ENCODE assay signal across 2 cellular contexts in the genomic region with DNA sequence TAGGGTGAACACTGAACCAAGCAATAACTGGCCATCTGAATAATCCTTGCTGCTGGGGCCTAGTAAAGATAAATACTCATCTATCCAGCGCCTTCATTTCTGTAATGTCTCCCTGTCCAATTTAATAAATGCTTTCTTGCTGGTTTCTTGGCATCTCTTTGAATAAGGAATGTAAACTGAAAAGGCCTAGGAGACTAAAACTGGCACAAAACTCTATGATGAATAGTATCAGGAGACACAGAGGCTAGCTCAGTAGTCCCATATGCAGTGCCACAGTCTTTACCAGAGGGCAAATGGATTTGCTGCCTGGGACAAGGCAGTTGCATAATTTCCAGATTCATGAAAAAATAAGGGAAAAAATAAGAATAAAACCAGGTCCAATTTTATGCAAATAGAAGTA.
TF ChIP-seq lines count a peak whose summit lies in the region.

No MANE protein-coding gene starts in this region.

TF ChIP-seq in SK-N-SH, 30 proteins besides CTCF, POLR2A, EP300 and RAD21 (continued from another document):
- TF ChIP-seq GATA2 (CRISPR knock-in tag; IDR thresholded peaks at IDR 0.05) (no peak), FOSL2 (IDR thresholded peaks at IDR 0.05; ENCODE audit: borderline replicate concordance, low read depth) (no peak), YY1 (IDR thresholded peaks at IDR 0.05; ENCODE audit: low read depth) (no peak), SMC3 (IDR thresholded peaks at IDR 0.05; ENCODE audit: low read depth, low read length) (no peak), TEAD4 (IDR thresholded peaks at IDR 0.05; ENCODE audit: borderline replicate concordance, insufficient read depth) (no peak), NRF1 (IDR thresholded peaks at IDR 0.05; ENCODE audit: low read depth, low read length) (no peak), FOXJ3 (CRISPR knock-in tag; IDR thresholded peaks at IDR 0.05) (no peak), USF1 (IDR thresholded peaks at IDR 0.05; ENCODE audit: borderline replicate concordance, low read depth) (no peak), TCF12 (IDR thresholded peaks at IDR 0.05) (no peak), POLR2AphosphoS5 (IDR thresholded peaks at IDR 0.05; ENCODE audit: low read depth, low read length) (no peak), NFIC (IDR thresholded peaks at IDR 0.05; ENCODE audit: borderline replicate concordance) (no peak), RFX5 (IDR thresholded peaks at IDR 0.05; ENCODE audit: low read length) (no peak), PBX3 (IDR thresholded peaks at IDR 0.05) (no peak), JUND (IDR thresholded peaks at IDR 0.05) (no peak), MXI1 (IDR thresholded peaks at IDR 0.05; ENCODE audit: low read depth, low read length) (no peak)
- TF ChIP-seq, protein P1, sequence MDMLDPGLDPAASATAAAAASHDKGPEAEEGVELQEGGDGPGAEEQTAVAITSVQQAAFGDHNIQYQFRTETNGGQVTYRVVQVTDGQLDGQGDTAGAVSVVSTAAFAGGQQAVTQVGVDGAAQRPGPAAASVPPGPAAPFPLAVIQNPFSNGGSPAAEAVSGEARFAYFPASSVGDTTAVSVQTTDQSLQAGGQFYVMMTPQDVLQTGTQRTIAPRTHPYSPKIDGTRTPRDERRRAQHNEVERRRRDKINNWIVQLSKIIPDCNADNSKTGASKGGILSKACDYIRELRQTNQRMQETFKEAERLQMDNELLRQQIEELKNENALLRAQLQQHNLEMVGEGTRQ (IDR thresholded peaks at IDR 0.05; ENCODE audit: borderline replicate concordance, low read depth, low read length), result no peak
- TF ChIP-seq, protein P2, sequence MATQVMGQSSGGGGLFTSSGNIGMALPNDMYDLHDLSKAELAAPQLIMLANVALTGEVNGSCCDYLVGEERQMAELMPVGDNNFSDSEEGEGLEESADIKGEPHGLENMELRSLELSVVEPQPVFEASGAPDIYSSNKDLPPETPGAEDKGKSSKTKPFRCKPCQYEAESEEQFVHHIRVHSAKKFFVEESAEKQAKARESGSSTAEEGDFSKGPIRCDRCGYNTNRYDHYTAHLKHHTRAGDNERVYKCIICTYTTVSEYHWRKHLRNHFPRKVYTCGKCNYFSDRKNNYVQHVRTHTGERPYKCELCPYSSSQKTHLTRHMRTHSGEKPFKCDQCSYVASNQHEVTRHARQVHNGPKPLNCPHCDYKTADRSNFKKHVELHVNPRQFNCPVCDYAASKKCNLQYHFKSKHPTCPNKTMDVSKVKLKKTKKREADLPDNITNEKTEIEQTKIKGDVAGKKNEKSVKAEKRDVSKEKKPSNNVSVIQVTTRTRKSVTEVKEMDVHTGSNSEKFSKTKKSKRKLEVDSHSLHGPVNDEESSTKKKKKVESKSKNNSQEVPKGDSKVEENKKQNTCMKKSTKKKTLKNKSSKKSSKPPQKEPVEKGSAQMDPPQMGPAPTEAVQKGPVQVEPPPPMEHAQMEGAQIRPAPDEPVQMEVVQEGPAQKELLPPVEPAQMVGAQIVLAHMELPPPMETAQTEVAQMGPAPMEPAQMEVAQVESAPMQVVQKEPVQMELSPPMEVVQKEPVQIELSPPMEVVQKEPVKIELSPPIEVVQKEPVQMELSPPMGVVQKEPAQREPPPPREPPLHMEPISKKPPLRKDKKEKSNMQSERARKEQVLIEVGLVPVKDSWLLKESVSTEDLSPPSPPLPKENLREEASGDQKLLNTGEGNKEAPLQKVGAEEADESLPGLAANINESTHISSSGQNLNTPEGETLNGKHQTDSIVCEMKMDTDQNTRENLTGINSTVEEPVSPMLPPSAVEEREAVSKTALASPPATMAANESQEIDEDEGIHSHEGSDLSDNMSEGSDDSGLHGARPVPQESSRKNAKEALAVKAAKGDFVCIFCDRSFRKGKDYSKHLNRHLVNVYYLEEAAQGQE (IDR thresholded peaks at IDR 0.05; ENCODE audit: low read depth, low read length), result no peak

TF ChIP-seq in SK-N-SH treated with all-trans-retinoic acid at 6 μM for 48 hours, 23 proteins besides CTCF, POLR2A, EP300 and RAD21 (continued from another document):
- TF ChIP-seq, protein P3, sequence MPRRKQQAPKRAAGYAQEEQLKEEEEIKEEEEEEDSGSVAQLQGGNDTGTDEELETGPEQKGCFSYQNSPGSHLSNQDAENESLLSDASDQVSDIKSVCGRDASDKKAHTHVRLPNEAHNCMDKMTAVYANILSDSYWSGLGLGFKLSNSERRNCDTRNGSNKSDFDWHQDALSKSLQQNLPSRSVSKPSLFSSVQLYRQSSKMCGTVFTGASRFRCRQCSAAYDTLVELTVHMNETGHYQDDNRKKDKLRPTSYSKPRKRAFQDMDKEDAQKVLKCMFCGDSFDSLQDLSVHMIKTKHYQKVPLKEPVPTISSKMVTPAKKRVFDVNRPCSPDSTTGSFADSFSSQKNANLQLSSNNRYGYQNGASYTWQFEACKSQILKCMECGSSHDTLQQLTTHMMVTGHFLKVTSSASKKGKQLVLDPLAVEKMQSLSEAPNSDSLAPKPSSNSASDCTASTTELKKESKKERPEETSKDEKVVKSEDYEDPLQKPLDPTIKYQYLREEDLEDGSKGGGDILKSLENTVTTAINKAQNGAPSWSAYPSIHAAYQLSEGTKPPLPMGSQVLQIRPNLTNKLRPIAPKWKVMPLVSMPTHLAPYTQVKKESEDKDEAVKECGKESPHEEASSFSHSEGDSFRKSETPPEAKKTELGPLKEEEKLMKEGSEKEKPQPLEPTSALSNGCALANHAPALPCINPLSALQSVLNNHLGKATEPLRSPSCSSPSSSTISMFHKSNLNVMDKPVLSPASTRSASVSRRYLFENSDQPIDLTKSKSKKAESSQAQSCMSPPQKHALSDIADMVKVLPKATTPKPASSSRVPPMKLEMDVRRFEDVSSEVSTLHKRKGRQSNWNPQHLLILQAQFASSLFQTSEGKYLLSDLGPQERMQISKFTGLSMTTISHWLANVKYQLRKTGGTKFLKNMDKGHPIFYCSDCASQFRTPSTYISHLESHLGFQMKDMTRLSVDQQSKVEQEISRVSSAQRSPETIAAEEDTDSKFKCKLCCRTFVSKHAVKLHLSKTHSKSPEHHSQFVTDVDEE (CRISPR knock-in tag; IDR thresholded peaks at IDR 0.05), result no peak
- no peak for TF ChIP-seq ZNF8 (CRISPR knock-in tag; IDR thresholded peaks at IDR 0.05)
- TF ChIP-seq TOX (CRISPR knock-in tag; IDR thresholded peaks at IDR 0.05; ENCODE audit: borderline replicate concordance), result no peak
- no peak for TF ChIP-seq ZNF70 (CRISPR knock-in tag; IDR thresholded peaks at IDR 0.05)
- TF ChIP-seq ZC3H10 (CRISPR knock-in tag; IDR thresholded peaks at IDR 0.05), result no peak
- no peak for TF ChIP-seq CSDC2 (CRISPR knock-in tag; IDR thresholded peaks at IDR 0.05)
- TF ChIP-seq OSR1 (CRISPR knock-in tag; IDR thresholded peaks at IDR 0.05), result no peak
TF ChIP-seq in SK-N-SH treated with all-trans-retinoic acid at 6 μM for 48 hours: peak in this region for 0.
